In the genomic region with DNA sequence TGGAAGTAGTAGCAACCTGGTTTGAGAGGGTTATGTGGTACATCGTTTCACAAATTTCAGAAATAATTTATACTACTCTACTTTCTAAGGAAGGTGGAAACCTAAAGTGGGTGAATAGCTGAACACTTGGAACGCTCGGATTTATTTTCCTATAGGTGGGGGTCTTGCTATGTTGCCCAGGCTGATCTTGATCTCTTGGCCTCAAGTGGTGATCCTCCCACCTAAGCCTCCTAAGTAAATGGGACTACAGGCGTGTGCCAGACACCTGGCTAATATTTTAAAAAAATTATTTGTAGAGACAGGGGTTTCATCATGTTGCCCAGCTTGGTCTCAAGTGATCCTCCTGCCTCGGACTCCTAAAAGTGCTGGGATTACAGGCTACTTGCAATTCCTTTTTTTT, we compare ENCODE assay signal across 15 cellular contexts. TPM values are rescaled to one million over a fixed set of nuclear protein-coding genes. Genes with fewer than 3 reads are reported as not detected.
DNase-seq lines count a peak whose midpoint lies in the region; ATAC-seq and TF ChIP-seq lines count a peak whose summit lies in the region.
"Had no signal": no experiment of that assay in that cellular context is flagged by ENCODE, and none has a peak within 500 bp of the region (broad histone marks: within the 10 kb centered on the region; RNA-seq: fewer than 3 reads in every experiment).

No MANE protein-coding gene starts in this region.

- WGBS in suprapubic skin = 75% methylated on average over 5 of the region's 5 CpGs

- H3K4me3 ChIP-seq in left lung (no peak overlapping the region), suprapubic skin (no peak overlapping the region)

- intact Hi-C loops in left lung (cut with DNase I) = no loop called here

- H3K4me1 Mint-ChIP-seq in activated T-cell treated with anti-CD3 and anti-CD28 coated beads, Interleukin-2, amount 50 U/mL, for 72 hours (ENCODE audit: low read depth) = peaks cover 71% of the 10 kb centered on the region
- H3K4me1 Mint-ChIP-seq in activated T-cell treated with anti-CD3 and anti-CD28 coated beads, Interleukin-2, amount 50 U/mL, for 4 hours (ENCODE audit: low read depth) = peaks cover 75% of the 10 kb centered on the region
- peaks cover 63% of the 10 kb centered on the region for H3K4me1 Mint-ChIP-seq in WTC11

- peaks cover 18 to 42% of the 10 kb centered on the region in 2 donors for H3K36me3 Mint-ChIP-seq in activated T-cell treated with anti-CD3 and anti-CD28 coated beads, Interleukin-2, amount 50 U/mL, for 72 hours (ENCODE audit: insufficient read depth in 2 of 2)
- H3K36me3 Mint-ChIP-seq in activated T-cell treated with anti-CD3 and anti-CD28 coated beads, Interleukin-2, amount 50 U/mL, for 4 hours (ENCODE audit: insufficient read depth) = peaks cover 21% of the 10 kb centered on the region
- peaks cover 22% of the 10 kb centered on the region for H3K36me3 Mint-ChIP-seq in WTC11

- ATAC-seq in activated T-cell treated with anti-CD3 and anti-CD28 coated beads, Interleukin-2, amount 50 U/mL, for 72 hours (replicated peaks in 1 of 2) = no peak
- ATAC-seq in activated T-cell treated with anti-CD3 and anti-CD28 coated beads, Interleukin-2, amount 50 U/mL, for 4 hours = no peak
- ATAC-seq in WTC11 = no peak
- ATAC-seq in left lung = no peak
- no peak for ATAC-seq in HG03354 (IDR thresholded peaks at IDR 0.05; ENCODE audit: poor library complexity, severe bottlenecking, unreplicated experiment)

- TF ChIP-seq EP300 in suprapubic skin (IDR thresholded peaks at IDR 0.05) = no peak

- H3K9me3 ChIP-seq in left lung (no peaks in the 10 kb centered on the region), suprapubic skin (no peaks in the 10 kb centered on the region)

- no peaks in the 10 kb centered on the region for H3K27me3 ChIP-seq in left lung
- H3K27me3 ChIP-seq in suprapubic skin = no peaks in the 10 kb centered on the region

- H3K27me3 Mint-ChIP-seq in activated T-cell treated with anti-CD3 and anti-CD28 coated beads, Interleukin-2, amount 50 U/mL, for 72 hours (ENCODE audit: low read depth) = no peaks in the 10 kb centered on the region
- H3K27me3 Mint-ChIP-seq in activated T-cell treated with anti-CD3 and anti-CD28 coated beads, Interleukin-2, amount 50 U/mL, for 4 hours (ENCODE audit: low read depth) = no peaks in the 10 kb centered on the region
- H3K27me3 Mint-ChIP-seq in WTC11 (ENCODE audit: low read depth) = no peaks in the 10 kb centered on the region

- peak overlapping the region; percentile 44 to 45 for H3K4me3 Mint-ChIP-seq in activated T-cell treated with anti-CD3 and anti-CD28 coated beads, Interleukin-2, amount 50 U/mL, for 72 hours
- no peak overlapping the region for H3K4me3 Mint-ChIP-seq in activated T-cell treated with anti-CD3 and anti-CD28 coated beads, Interleukin-2, amount 50 U/mL, for 4 hours
- H3K4me3 Mint-ChIP-seq in WTC11 = no peak overlapping the region

- H3K27ac Mint-ChIP-seq in activated T-cell treated with anti-CD3 and anti-CD28 coated beads, Interleukin-2, amount 50 U/mL, for 72 hours = peak overlapping the region; percentile 24
- peak overlapping the region; percentile 8; the same call in 1 of the 2 replicates for H3K27ac Mint-ChIP-seq in WTC11

- TF ChIP-seq CTCF in WTC11 (IDR thresholded peaks at IDR 0.05) = no peak
- TF ChIP-seq CTCF in left lung (IDR thresholded peaks at IDR 0.05) = no peak
- TF ChIP-seq CTCF in suprapubic skin (IDR thresholded peaks at IDR 0.05) = no peak

- H3K9me3 Mint-ChIP-seq in activated T-cell treated with anti-CD3 and anti-CD28 coated beads, Interleukin-2, amount 50 U/mL, for 72 hours = no peaks in the 10 kb centered on the region
- no peaks in the 10 kb centered on the region for H3K9me3 Mint-ChIP-seq in activated T-cell treated with anti-CD3 and anti-CD28 coated beads, Interleukin-2, amount 50 U/mL, for 4 hours
- no peaks in the 10 kb centered on the region for H3K9me3 Mint-ChIP-seq in WTC11
- H3K9me3 Mint-ChIP-seq: T-helper 1 cell treated with Interleukin-12 subunit alpha and Interleukin-12 subunit beta and Interleukin-4 antibody, amounts not matched to agents 30 μg/mL and 1 μg/mL, for 36 hours had no signal

- POLR2A ChIA-PET in WTC11 (lab: Charles Lee) = interaction anchor here (1.6 kb wide), 1 partner anchor 23 kb away, joined by 6 read pairs; no protein-coding TSS in a partner anchor

- no peak for DNase-seq in activated T-cell treated with anti-CD3 and anti-CD28 coated beads, Interleukin-2, amount 50 U/mL, for 72 hours
- DNase-seq in activated T-cell treated with anti-CD3 and anti-CD28 coated beads, Interleukin-2, amount 50 U/mL, for 4 hours = no peak
- DNase-seq in WTC11 (ENCODE audit: low spot score) = no peak
- no peak for DNase-seq in left lung
- DNase-seq in suprapubic skin (ENCODE audit: low spot score in 2 of 2) = no peak
- DNase-seq in hippocampal formation (lab: John Stamatoyannopoulos, UW) = no peak
- DNase-seq in cortex of kidney (lab: John Stamatoyannopoulos, UW) = no peak
- DNase-seq: activated CD8-positive, alpha-beta memory T cell treated with anti-CD3 and anti-CD28 coated beads for 24 hours; amniotic stem cell; effector memory CD4-positive, alpha-beta T cell; NCI-H2081; posterior cingulate gyrus had no signal

- TF ChIP-seq POLR2A in suprapubic skin (IDR thresholded peaks at IDR 0.05) = no peak

- CTCF ChIA-PET in WTC11 (lab: Charles Lee) = interaction anchor here (1.4 to 5.9 kb wide), 3 partner anchors 23 to 28 kb away, joined by 3 to 34 read pairs (median 3); no protein-coding TSS in a partner anchor

- peaks cover 0 to 5% of the 10 kb centered on the region in 2 donors for H3K36me3 ChIP-seq in left lung
- H3K36me3 ChIP-seq in suprapubic skin = no peaks in the 10 kb centered on the region

- H3K27ac ChIP-seq in left lung = peak overlapping the region; percentile 4 to 37
- H3K27ac ChIP-seq in suprapubic skin = peak overlapping the region; percentile 43
- H3K27ac ChIP-seq: KMS-11 had no signal

- peaks cover 41 to 90% of the 10 kb centered on the region in 2 donors for H3K4me1 ChIP-seq in left lung
- H3K4me1 ChIP-seq in suprapubic skin = peaks cover 82% of the 10 kb centered on the region

TF ChIP-seq in WTC11, 78 proteins besides CTCF, POLR2A, EP300 and RAD21:
- TF ChIP-seq NFE2L1 (CRISPR knock-in tag; IDR thresholded peaks at IDR 0.05) (no peak), ZNF423 (CRISPR knock-in tag; IDR thresholded peaks at IDR 0.05) (no peak), ATF1 (CRISPR knock-in tag; IDR thresholded peaks at IDR 0.05) (no peak), JAZF1 (CRISPR knock-in tag; IDR thresholded peaks at IDR 0.05) (no peak), GABPB1 (CRISPR knock-in tag; IDR thresholded peaks at IDR 0.05) (no peak), TP53 (CRISPR knock-in tag; IDR thresholded peaks at IDR 0.05) (no peak), ZNF138 (CRISPR knock-in tag; conservative IDR thresholded peaks at IDR 0.05) (no peak), ELF4 (CRISPR knock-in tag; IDR thresholded peaks at IDR 0.05; ENCODE audit: low read depth) (no peak), ZNF232 (CRISPR knock-in tag; IDR thresholded peaks at IDR 0.05) (no peak), FOXP1 (CRISPR knock-in tag; IDR thresholded peaks at IDR 0.05; ENCODE audit: borderline replicate concordance) (no peak), NFYB (CRISPR knock-in tag; conservative IDR thresholded peaks at IDR 0.05; ENCODE audit: low read depth) (no peak), ZNF121 (CRISPR knock-in tag; IDR thresholded peaks at IDR 0.05) (peak; percentile 87), GTF2I (CRISPR knock-in tag; conservative IDR thresholded peaks at IDR 0.05) (0 out of 2 replicates have a peak, but pooled peaks have one; percentile 17)
- TF ChIP-seq, protein P1, sequence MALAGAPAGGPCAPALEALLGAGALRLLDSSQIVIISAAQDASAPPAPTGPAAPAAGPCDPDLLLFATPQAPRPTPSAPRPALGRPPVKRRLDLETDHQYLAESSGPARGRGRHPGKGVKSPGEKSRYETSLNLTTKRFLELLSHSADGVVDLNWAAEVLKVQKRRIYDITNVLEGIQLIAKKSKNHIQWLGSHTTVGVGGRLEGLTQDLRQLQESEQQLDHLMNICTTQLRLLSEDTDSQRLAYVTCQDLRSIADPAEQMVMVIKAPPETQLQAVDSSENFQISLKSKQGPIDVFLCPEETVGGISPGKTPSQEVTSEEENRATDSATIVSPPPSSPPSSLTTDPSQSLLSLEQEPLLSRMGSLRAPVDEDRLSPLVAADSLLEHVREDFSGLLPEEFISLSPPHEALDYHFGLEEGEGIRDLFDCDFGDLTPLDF (CRISPR knock-in tag; IDR thresholded peaks at IDR 0.05) = no peak
TF ChIP-seq in WTC11: peak in this region for 2.

RNA-seq across cellular contexts. Expression of a gene that starts 6.7 kb away (rescaled TPM):
- 100 to 1,000 TPM in 1 of 2 donors, 10 to 100 TPM in 1; 96.4 to 112 TPM for total RNA-seq in activated T-cell treated with anti-CD3 and anti-CD28 coated beads, Interleukin-2, amount 50 U/mL, for 72 hours
- total RNA-seq in activated T-cell treated with anti-CD3 and anti-CD28 coated beads, Interleukin-2, amount 50 U/mL, for 4 hours = 10 to 100 TPM; 49.2 to 71.8 (median 67.4) TPM
- total RNA-seq in WTC11 (2021) = 51.4 to 52.3 TPM (median 51.8 TPM) in 3 replicates
- 10 to 100 TPM; 74.5 to 96.2 TPM for total RNA-seq in left lung
- 100 to 1,000 TPM in 2 of 4 donors, 10 to 100 TPM in 2; 93.9 to 208 (median 118) TPM for total RNA-seq in suprapubic skin

Comparison
In these comparisons a context has a peak if more than half of its experiments do, and no peak if none do; other contexts are left out.
1. H3K4me3 Mint-ChIP-seq: peak in activated T-cell treated with anti-CD3 and anti-CD28 coated beads, Interleukin-2, amount 50 U/mL, for 72 hours (2 of 2); none in activated T-cell treated with anti-CD3 and anti-CD28 coated beads, Interleukin-2, amount 50 U/mL, for 4 hours (single experiment) and WTC11 (single experiment).